ENCODE assay signal across 11 cellular contexts in genomic region chr18:56383349-56383748, GRCh38.
"Had no signal": no experiment of that assay in that cellular context is flagged by ENCODE, and none has a peak within 500 bp of the region (broad histone marks: within the 10 kb centered on the region; RNA-seq: fewer than 3 reads in every experiment).

No MANE protein-coding gene starts in this region.

- H3K4me2 ChIP-seq: GM23338 had no signal

- H3K4me3 ChIP-seq: GM23248, GM23338, HAP-1 had no signal

- FAIRE-seq: H1, H54 had no signal

- H3K27ac Mint-ChIP-seq: GM23338, H9, HFFc6 had no signal

- H3K36me3 ChIP-seq: HAP-1 had no signal

- H3K27ac ChIP-seq: GM23248 had no signal

- H3K4me1 ChIP-seq: HAP-1 had no signal

- H2AFZ ChIP-seq: GM23248 had no signal

- ATAC-seq: GM23338, HCT116 had no signal

- H3K9me3 Mint-ChIP-seq: GM23338, HFFc6 had no signal

- H3K9ac ChIP-seq: GM23248 had no signal

- H3K4me1 Mint-ChIP-seq: GM23338 had no signal

- H3K4me3 Mint-ChIP-seq: GM23338, H9, HFFc6 had no signal

- DNase-seq: GM23248, GOT3, H7, H9, HCEC 1CT, HFFc6 had no signal
